ENCODE assay signal across 7 cellular contexts in genomic region chr20:4813839-4814695, GRCh38. TPM values are rescaled to one million over a fixed set of nuclear protein-coding genes. Genes with fewer than 3 reads are reported as not detected.
DNase-seq lines count a peak whose midpoint lies in the region; ATAC-seq and TF ChIP-seq lines count a peak whose summit lies in the region.

No MANE protein-coding gene starts in this region.

- H3K4me1 ChIP-seq in endodermal cell (ENCODE audit: control insufficient read depth, insufficient read depth, low read length): peaks cover 4% of the 10 kb centered on the region
- no peaks in the 10 kb centered on the region for H3K4me1 ChIP-seq in prostate gland (replicated peaks)

- H3K27me3 ChIP-seq in endodermal cell (ENCODE audit: control insufficient read depth, insufficient read depth, low read length, poor library complexity, severe bottlenecking) (no peaks in the 10 kb centered on the region), prostate gland (replicated peaks; ENCODE audit: insufficient read depth) (no peaks in the 10 kb centered on the region)

- peak overlapping the region; percentile 97 for H3K27ac Mint-ChIP-seq in T-helper 1 cell treated with Interleukin-12 subunit alpha and Interleukin-12 subunit beta and Interleukin-4 antibody, amounts not matched to agents 30 μg/mL and 1 μg/mL, for 36 hours
- H3K27ac Mint-ChIP-seq in endodermal cell: peak overlapping the region; percentile 24

- H3K27me3 Mint-ChIP-seq in T-helper 1 cell treated with Interleukin-12 subunit alpha and Interleukin-12 subunit beta and Interleukin-4 antibody, amounts not matched to agents 30 μg/mL and 1 μg/mL, for 36 hours (ENCODE audit: low read depth): no peaks in the 10 kb centered on the region
- H3K27me3 Mint-ChIP-seq in endodermal cell (ENCODE audit: insufficient read depth): no peaks in the 10 kb centered on the region

- intact Hi-C loops in prostate gland (cut with DNase I): no loop called here

- H3K9ac ChIP-seq in endodermal cell (ENCODE audit: extremely low read depth, low read length, poor library complexity, severe bottlenecking): no peak overlapping the region

- WGBS in endodermal cell (ENCODE audit: insufficient coverage in 1 of 2, insufficient read length in 1 of 2), 2 experiments: 86% methylated on average over 7 to 13 of the region's 13 CpGs
- WGBS in prostate gland: 68% methylated on average over 13 of the region's 13 CpGs

- no peaks in the 10 kb centered on the region for H3K36me3 ChIP-seq in endodermal cell (ENCODE audit: control insufficient read depth, insufficient read depth, low read length)
- H3K36me3 ChIP-seq in prostate gland: no peaks in the 10 kb centered on the region

- peaks cover 59% of the 10 kb centered on the region for H3K4me1 Mint-ChIP-seq in T-helper 1 cell treated with Interleukin-12 subunit alpha and Interleukin-12 subunit beta and Interleukin-4 antibody, amounts not matched to agents 30 μg/mL and 1 μg/mL, for 36 hours (ENCODE audit: low read depth)
- peaks cover 17% of the 10 kb centered on the region for H3K4me1 Mint-ChIP-seq in endodermal cell

- ATAC-seq in HG03060 (IDR thresholded peaks at IDR 0.05; ENCODE audit: low read depth, unreplicated experiment): peak; percentile 34

- peaks cover 43% of the 10 kb centered on the region for H3K36me3 Mint-ChIP-seq in T-helper 1 cell treated with Interleukin-12 subunit alpha and Interleukin-12 subunit beta and Interleukin-4 antibody, amounts not matched to agents 30 μg/mL and 1 μg/mL, for 36 hours (ENCODE audit: low read depth)
- H3K36me3 Mint-ChIP-seq in endodermal cell (ENCODE audit: low read depth): no peaks in the 10 kb centered on the region

- TF ChIP-seq CTCF in endodermal cell (conservative IDR thresholded peaks at IDR 0.05) (no peak), prostate gland (IDR thresholded peaks at IDR 0.05) (no peak)

- H3K4me3 Mint-ChIP-seq in T-helper 1 cell treated with Interleukin-12 subunit alpha and Interleukin-12 subunit beta and Interleukin-4 antibody, amounts not matched to agents 30 μg/mL and 1 μg/mL, for 36 hours: peak overlapping the region; percentile 91
- no peak overlapping the region for H3K4me3 Mint-ChIP-seq in endodermal cell

- DNase-seq in endodermal cell (peak; percentile 32), prostate gland (ENCODE audit: low spot score) (no peak), inferior parietal cortex (ENCODE audit: extremely low spot score) (no peak), HUDEP-2 (lab: John Stamatoyannopoulos, UW; ENCODE audit: unreplicated experiment in 76 of 76) (no peak)

- TF ChIP-seq POLR2A in GM19193 (IDR thresholded peaks at IDR 0.05; ENCODE audit: extremely low read depth, insufficient read depth, insufficient read length) (peak; percentile 54), prostate gland (IDR thresholded peaks at IDR 0.05) (no peak)

- no peaks in the 10 kb centered on the region for H3K9me3 Mint-ChIP-seq in T-helper 1 cell treated with Interleukin-12 subunit alpha and Interleukin-12 subunit beta and Interleukin-4 antibody, amounts not matched to agents 30 μg/mL and 1 μg/mL, for 36 hours
- no peaks in the 10 kb centered on the region for H3K9me3 Mint-ChIP-seq in endodermal cell

- H3K9me3 ChIP-seq in endodermal cell (ENCODE audit: control insufficient read depth, low read length) (no peaks in the 10 kb centered on the region), prostate gland (no peaks in the 10 kb centered on the region)

- H3K4me3 ChIP-seq in endodermal cell (ENCODE audit: low read length): no peak overlapping the region
- no peak overlapping the region for H3K4me3 ChIP-seq in prostate gland

- H3K27ac ChIP-seq in endodermal cell (ENCODE audit: low read depth, low read length): no peak overlapping the region
- H3K27ac ChIP-seq in prostate gland: peak overlapping the region; percentile 43 to 47

RNA-seq across cellular contexts. Expression of gene RASSF2, which starts 9.3 kb away (rescaled TPM):
- total RNA-seq in endodermal cell (1 to 10 TPM; 3.3 to 6.2 TPM), prostate gland (10 to 100 TPM in 1 of 2 donors, 1 to 10 TPM in 1; 5.0 to 86.6 TPM)
- 19.7 TPM for polyA plus RNA-seq in endodermal cell (2013, experiment 1 of 2)
- 20.6 TPM for polyA plus RNA-seq in endodermal cell (2013, experiment 2 of 2)
